Comparison of ENCODE assay signal across 10 cellular contexts in genomic region chr11:26843539-26843938, GRCh38.
"Had no signal": no experiment of that assay in that cellular context is flagged by ENCODE, and none has a peak within 500 bp of the region (broad histone marks: within the 10 kb centered on the region; RNA-seq: fewer than 3 reads in every experiment).

No MANE protein-coding gene starts in this region.

- H3K9me3 ChIP-seq: spleen, tibial nerve had no signal

- DNase-seq: activated CD4-positive, alpha-beta T cell treated with anti-CD3 and anti-CD28 coated beads, Interleukin-2, amount 50 U/mL, for 48 hours; activated naive CD4-positive, alpha-beta T cell; activated naive CD8-positive, alpha-beta T cell treated with anti-CD3 and anti-CD28 coated beads for 36 hours; cortex of kidney; effector CD4-positive, alpha-beta T cell; spleen; stimulated activated naive B cell treated with anti-CD40 and anti-IgM and Interleukin-4, amounts not matched to agents 10 μg/mL and 1 μg/mL and 100 μg/mL, for 72 hours had no signal

- H3K9me3 Mint-ChIP-seq: activated naive CD8-positive, alpha-beta T cell treated with anti-CD3 and anti-CD28 coated beads for 36 hours; nephron; stimulated activated naive B cell treated with anti-CD40 and anti-IgM and Interleukin-4, amounts not matched to agents 10 μg/mL and 1 μg/mL and 100 μg/mL, for 72 hours had no signal

- H3K4me3 Mint-ChIP-seq: activated naive CD8-positive, alpha-beta T cell treated with anti-CD3 and anti-CD28 coated beads for 36 hours; mesothelial cell of epicardium; nephron; stimulated activated naive B cell treated with anti-CD40 and anti-IgM and Interleukin-4, amounts not matched to agents 10 μg/mL and 1 μg/mL and 100 μg/mL, for 72 hours had no signal

- H3K27ac Mint-ChIP-seq: activated naive CD8-positive, alpha-beta T cell treated with anti-CD3 and anti-CD28 coated beads for 36 hours; mesothelial cell of epicardium; nephron; stimulated activated naive B cell treated with anti-CD40 and anti-IgM and Interleukin-4, amounts not matched to agents 10 μg/mL and 1 μg/mL and 100 μg/mL, for 72 hours had no signal

- H3K4me3 ChIP-seq: spleen, tibial nerve had no signal

- H3K4me1 Mint-ChIP-seq: activated naive CD8-positive, alpha-beta T cell treated with anti-CD3 and anti-CD28 coated beads for 36 hours; stimulated activated naive B cell treated with anti-CD40 and anti-IgM and Interleukin-4, amounts not matched to agents 10 μg/mL and 1 μg/mL and 100 μg/mL, for 72 hours had no signal

- H3K36me3 Mint-ChIP-seq: activated naive CD8-positive, alpha-beta T cell treated with anti-CD3 and anti-CD28 coated beads for 36 hours; mesothelial cell of epicardium; stimulated activated naive B cell treated with anti-CD40 and anti-IgM and Interleukin-4, amounts not matched to agents 10 μg/mL and 1 μg/mL and 100 μg/mL, for 72 hours had no signal

- H3K27me3 Mint-ChIP-seq: activated naive CD8-positive, alpha-beta T cell treated with anti-CD3 and anti-CD28 coated beads for 36 hours; stimulated activated naive B cell treated with anti-CD40 and anti-IgM and Interleukin-4, amounts not matched to agents 10 μg/mL and 1 μg/mL and 100 μg/mL, for 72 hours had no signal

- H3K27me3 ChIP-seq: spleen, tibial nerve had no signal

- ATAC-seq: stimulated activated naive B cell treated with anti-CD40 and anti-IgM and Interleukin-4, amounts not matched to agents 10 μg/mL and 1 μg/mL and 100 μg/mL, for 72 hours had no signal

- H3K27ac ChIP-seq: spleen had no signal

- H3K36me3 ChIP-seq: spleen, tibial nerve had no signal
